7 cellular contexts compared by ENCODE assay signal in genomic region chr21:44875341-44875740, GRCh38. TPM values are rescaled to one million over a fixed set of nuclear protein-coding genes. Genes with fewer than 3 reads are reported as not detected.
DNase-seq lines count a peak whose midpoint lies in the region; ATAC-seq and TF ChIP-seq lines count a peak whose summit lies in the region.

No MANE protein-coding gene starts in this region.

- H3K27ac ChIP-seq in HL-60 (replicated peaks): peak overlapping the region; percentile 61

- H3K36me3 Mint-ChIP-seq in endothelial cell (ENCODE audit: low read depth, unreplicated experiment): peaks cover 3% of the 10 kb centered on the region
- peaks cover 7% of the 10 kb centered on the region for H3K36me3 Mint-ChIP-seq in nephron progenitor cell (ENCODE audit: low read depth)

- no peak overlapping the region for H3K4me3 ChIP-seq in HL-60 (replicated peaks; ENCODE audit: insufficient read depth, low read length)

- ATAC-seq in HG03108 (IDR thresholded peaks at IDR 0.05; ENCODE audit: unreplicated experiment) (no peak), GM19395 (IDR thresholded peaks at IDR 0.05; ENCODE audit: unreplicated experiment) (no peak)

- DNase-seq in HL-60 (ENCODE audit: low read depth in 1 of 2, low spot score in 1 of 2) (peak; percentile 61 to 66), RPMI8226 (peak; percentile 69), endothelial cell (ENCODE audit: low spot score) (no peak), nephron progenitor cell (no peak)
- DNase-seq in stimulated activated CD4-positive, alpha-beta T cell treated with anti-CD3 and anti-CD28 coated beads, Interleukin-4, amount 100 ng/mL, for 24 hours: no peak

- H3K27me3 Mint-ChIP-seq in endothelial cell (ENCODE audit: unreplicated experiment) (peaks cover 9% of the 10 kb centered on the region), nephron progenitor cell (ENCODE audit: low read depth, poor library complexity) (peaks cover 63% of the 10 kb centered on the region)

- H3K4me1 Mint-ChIP-seq in endothelial cell (ENCODE audit: unreplicated experiment): peaks cover 29% of the 10 kb centered on the region
- H3K4me1 Mint-ChIP-seq in nephron progenitor cell: peaks cover 42% of the 10 kb centered on the region

- H3K27me3 ChIP-seq in HL-60 (ENCODE audit: insufficient read depth, poor library complexity, severe bottlenecking): no peaks in the 10 kb centered on the region

- peak overlapping the region; percentile 93 for H3K4me3 Mint-ChIP-seq in endothelial cell (ENCODE audit: unreplicated experiment)
- H3K4me3 Mint-ChIP-seq in nephron progenitor cell: peak overlapping the region; percentile 83

- no peak overlapping the region for H3K27ac Mint-ChIP-seq in endothelial cell (ENCODE audit: unreplicated experiment)
- no peak overlapping the region for H3K27ac Mint-ChIP-seq in nephron progenitor cell

- H3K9me3 Mint-ChIP-seq in endothelial cell (ENCODE audit: unreplicated experiment) (no peaks in the 10 kb centered on the region), nephron progenitor cell (peaks cover 4% of the 10 kb centered on the region)

- TF ChIP-seq CTCF in HL-60 (IDR thresholded peaks at IDR 0.05; ENCODE audit: insufficient read depth, low read length): no peak
- no peak for TF ChIP-seq CTCF in endothelial cell (IDR thresholded peaks at IDR 0.05; ENCODE audit: unreplicated experiment)
- no peak for TF ChIP-seq CTCF in nephron progenitor cell (IDR thresholded peaks at IDR 0.05)

RNA-seq across cellular contexts. Expression of gene PTTG1IP, which starts 1.9 kb away (rescaled TPM):
- total RNA-seq in endothelial cell (ENCODE audit: unreplicated experiment): 223 TPM

RNA-seq across cellular contexts. Expression of gene ITGB2, which starts 45.4 kb away (rescaled TPM):
- 21.3 TPM for total RNA-seq in endothelial cell (ENCODE audit: unreplicated experiment)

RNA-seq across cellular contexts. Expression of gene SUMO3, which starts 57.5 kb away (rescaled TPM):
- total RNA-seq in endothelial cell (ENCODE audit: unreplicated experiment): 69.0 TPM

Comparison
In these comparisons a context has a peak if more than half of its experiments do, and no peak if none do; other contexts are left out.
1. DNase-seq: peak in HL-60 (2 of 2) and RPMI8226 (single experiment); none in endothelial cell (single experiment), nephron progenitor cell (single experiment) and stimulated activated CD4-positive, alpha-beta T cell treated with anti-CD3 and anti-CD28 coated beads, Interleukin-4, amount 100 ng/mL, for 24 hours (single experiment).